Comparison of ENCODE assay signal across 32 cellular contexts in the genomic region with DNA sequence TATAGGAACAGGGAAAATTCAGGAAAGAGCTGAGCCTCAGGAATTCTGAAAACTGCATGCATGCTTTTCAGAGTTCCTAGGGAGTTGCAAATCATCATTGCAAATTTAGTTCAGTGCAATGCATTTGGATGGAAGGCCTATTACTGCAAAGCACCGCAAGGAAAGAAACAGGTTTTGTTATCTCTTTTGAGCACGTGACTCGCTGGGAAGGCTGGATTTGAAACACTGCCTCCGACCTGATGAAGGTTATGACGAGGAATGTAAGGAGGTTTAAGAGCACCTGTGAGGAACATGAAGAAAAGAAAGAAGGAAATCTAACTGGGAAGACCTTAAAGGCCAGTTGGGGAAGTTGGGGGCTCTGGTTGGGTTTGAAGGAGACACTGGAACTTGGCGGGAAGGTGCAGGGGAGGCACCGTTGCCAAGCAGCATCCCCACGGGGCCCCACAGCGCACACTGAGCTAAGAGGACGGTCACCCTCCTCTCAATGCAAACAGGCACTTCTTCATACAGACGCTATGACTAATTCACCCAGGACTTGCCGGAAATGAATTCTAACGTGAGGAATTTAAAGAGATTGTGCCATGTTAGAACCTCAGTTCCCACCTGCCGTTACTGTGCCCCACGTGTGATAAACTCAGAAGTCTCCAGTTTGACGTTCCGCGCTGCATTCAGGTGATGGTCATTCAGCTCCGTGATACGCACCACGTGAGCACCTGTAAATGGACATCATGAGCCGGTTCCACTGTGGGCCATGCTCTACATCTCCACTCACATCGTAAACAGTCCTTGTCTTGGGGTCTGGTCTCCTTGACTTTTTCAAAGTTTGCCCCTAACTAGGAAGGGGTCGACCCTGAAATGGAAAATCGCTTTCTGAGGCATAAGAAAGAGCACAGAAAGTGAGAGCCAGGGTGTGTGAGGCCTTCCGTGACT. TPM values are rescaled to one million over a fixed set of nuclear protein-coding genes. Genes with fewer than 3 reads are reported as not detected.
DNase-seq lines count a peak whose midpoint lies in the region; ATAC-seq and TF ChIP-seq lines count a peak whose summit lies in the region.
"Had no signal": no experiment of that assay in that cellular context is flagged by ENCODE, and none has a peak within 500 bp of the region (broad histone marks: within the 10 kb centered on the region; RNA-seq: fewer than 3 reads in every experiment).

No MANE protein-coding gene starts in this region.

- no peaks in the 10 kb centered on the region for H3K36me3 ChIP-seq in breast epithelium
- H3K36me3 ChIP-seq in PC-3 (ENCODE audit: low read depth, low read length), result no peaks in the 10 kb centered on the region
- H3K36me3 ChIP-seq: adrenal gland, BLaER1, esophagus squamous epithelium, right lobe of liver, thyroid gland had no signal

- no peak for TF ChIP-seq POLR2A in breast epithelium (IDR thresholded peaks at IDR 0.05)

- H3K4me1 Mint-ChIP-seq in MCF 10A (ENCODE audit: insufficient read depth, unreplicated experiment), result peaks cover 8% of the 10 kb centered on the region

- H3F3A ChIP-seq in PC-3 (ENCODE audit: low read length, unreplicated experiment), result no peaks in the 10 kb centered on the region

- H3K27ac ChIP-seq in breast epithelium, result no peak overlapping the region
- no peak overlapping the region for H3K27ac ChIP-seq in PC-3 (ENCODE audit: low read length)
- H3K27ac ChIP-seq: adrenal gland, BLaER1, esophagus squamous epithelium, foreskin keratinocyte, PC-9, right lobe of liver, thyroid gland had no signal

- DNase-seq in MCF 10A (ENCODE audit: unreplicated experiment) (peak; percentile 12), breast epithelium (ENCODE audit: low spot score in 2 of 2) (no peak), PC-3 (peak; percentile 19), left lobe of liver (ENCODE audit: low spot score) (peak; percentile 7), ureter (ENCODE audit: low spot score) (peak; percentile 34), CD1c-positive myeloid dendritic cell (ENCODE audit: extremely low spot score) (no peak), AG08396 (ENCODE audit: low spot score) (no peak), left colon (no peak)
- DNase-seq: activated CD4-positive, alpha-beta T cell treated with anti-CD3 and anti-CD28 coated beads for 36 hours; activated naive CD4-positive, alpha-beta T cell treated with anti-CD3 and anti-CD28 coated beads, Interleukin-2, amount 10 ng/mL, durations not matched to agents 7 days and 5 days; activated T-cell treated with anti-CD3 and anti-CD28 coated beads, Interleukin-2, amount 50 U/mL, for 48 hours; COR-L47; DMS79; esophagus squamous epithelium; foreskin keratinocyte; GDM1; HFFc6; MM.1S; naive B cell; NCI-H2029 treated with DMSO at 0.1 percent for 48 hours; NCI-H226; NCI-H526 treated with DMSO at 0.1 percent for 48 hours; NK-92 treated with Interleukin-12 subunit alpha and Interleukin-12 subunit beta, amount 100 ng/mL, for 24 hours; right lobe of liver; SHP77 treated with DMSO at 0.1 percent for 48 hours; stimulated activated CD4-positive, alpha-beta T cell treated with anti-CD3 and anti-CD28 coated beads, Interleukin-12 subunit alpha, Interleukin-12 subunit beta, amount 100 ng/mL, for 4 hours; stimulated activated CD4-positive, alpha-beta T cell treated with anti-CD3 and anti-CD28 coated beads, Interleukin-4, amount 100 ng/mL, for 1 hour; thyroid gland had no signal

- no peak for TF ChIP-seq CTCF in MCF 10A (IDR thresholded peaks at IDR 0.05; ENCODE audit: unreplicated experiment)
- TF ChIP-seq CTCF in breast epithelium (IDR thresholded peaks at IDR 0.05), result no peak
- no peak for TF ChIP-seq CTCF in PC-3 (conservative IDR thresholded peaks at IDR 0.05; ENCODE audit: low read depth, low read length)

- H3K9me2 ChIP-seq in PC-3 (replicated peaks; ENCODE audit: low read length), result no peaks in the 10 kb centered on the region

- CTCF ChIA-PET in MCF 10A (lab: Yijun Ruan, JAX), result no interaction called here
- CTCF ChIA-PET in PC-3 (lab: Charles Lee), result no interaction called here

- no peaks in the 10 kb centered on the region for H3K9me3 Mint-ChIP-seq in MCF 10A (ENCODE audit: unreplicated experiment)
- H3K9me3 Mint-ChIP-seq: activated naive CD4-positive, alpha-beta T cell treated with anti-CD3 and anti-CD28 coated beads, Interleukin-2, amount 10 ng/mL, durations not matched to agents 7 days and 5 days; HFFc6; mesothelial cell of epicardium; naive B cell had no signal

- H3K9me3 ChIP-seq in breast epithelium (no peaks in the 10 kb centered on the region), PC-3 (ENCODE audit: low read length) (no peaks in the 10 kb centered on the region)
- H3K9me3 ChIP-seq: adrenal gland, BLaER1, right lobe of liver, thyroid gland had no signal

- no peak overlapping the region for H3K27ac Mint-ChIP-seq in MCF 10A (ENCODE audit: low read depth, unreplicated experiment)
- H3K27ac Mint-ChIP-seq: activated CD4-positive, alpha-beta T cell treated with anti-CD3 and anti-CD28 coated beads for 36 hours; activated naive CD4-positive, alpha-beta T cell treated with anti-CD3 and anti-CD28 coated beads, Interleukin-2, amount 10 ng/mL, durations not matched to agents 7 days and 5 days; HFFc6; mesothelial cell of epicardium had no signal

- H4K20me1 ChIP-seq in PC-3 (ENCODE audit: low read length), result no peaks in the 10 kb centered on the region
- H4K20me1 ChIP-seq: BLaER1 had no signal

- intact Hi-C loops in MCF 10A (cut with micrococcal nuclease) (no loop called here), breast epithelium (cut with DNase I; ENCODE audit: low total_unique reads) (no loop called here), PC-3 (cut with micrococcal nuclease) (no loop called here), left colon (cut with DNase I, micrococcal nuclease) (no loop called here)

- H3K36me3 Mint-ChIP-seq in MCF 10A (ENCODE audit: insufficient read depth, unreplicated experiment), result no peaks in the 10 kb centered on the region
- H3K36me3 Mint-ChIP-seq: activated naive CD4-positive, alpha-beta T cell treated with anti-CD3 and anti-CD28 coated beads, Interleukin-2, amount 10 ng/mL, durations not matched to agents 7 days and 5 days; mesothelial cell of epicardium; naive B cell had no signal

- H3K4me3 Mint-ChIP-seq in MCF 10A (ENCODE audit: unreplicated experiment), result no peak overlapping the region
- H3K4me3 Mint-ChIP-seq: activated CD4-positive, alpha-beta T cell treated with anti-CD3 and anti-CD28 coated beads for 36 hours; activated naive CD4-positive, alpha-beta T cell treated with anti-CD3 and anti-CD28 coated beads, Interleukin-2, amount 10 ng/mL, durations not matched to agents 7 days and 5 days; HFFc6; mesothelial cell of epicardium had no signal

- H3K79me2 ChIP-seq in PC-3 (ENCODE audit: low read length), result no peaks in the 10 kb centered on the region

- H2AFZ ChIP-seq in PC-3 (ENCODE audit: low read length), result no peak overlapping the region
- H2AFZ ChIP-seq: PC-9 had no signal

- BruUV-seq in MCF 10A (replicated peaks; lab: Mats Ljungman, UMichigan) (no TSS peak), PC-3 (replicated peaks; lab: Mats Ljungman, UMichigan) (no TSS peak)

- ATAC-seq in PC-3 (no peak), left lobe of liver (no peak), left colon (no peak)
- ATAC-seq: activated CD4-positive, alpha-beta T cell treated with anti-CD3 and anti-CD28 coated beads for 36 hours; foreskin keratinocyte; right lobe of liver had no signal

- H3K4me1 ChIP-seq in breast epithelium, result peaks cover 0 to 1% of the 10 kb centered on the region in 2 donors
- H3K4me1 ChIP-seq in PC-3 (ENCODE audit: insufficient read depth, low read length), result peaks cover 11% of the 10 kb centered on the region; the same call in 1 of the 2 replicates
- H3K4me1 ChIP-seq: foreskin keratinocyte had no signal

- POLR2A ChIA-PET in MCF 10A (lab: Yijun Ruan, JAX), result no interaction called here
- POLR2A ChIA-PET in PC-3 (lab: Charles Lee; ENCODE audit: unreplicated experiment), result no interaction called here

- peaks cover 26% of the 10 kb centered on the region for H3K27me3 Mint-ChIP-seq in MCF 10A (ENCODE audit: insufficient read depth, unreplicated experiment)

- no peak overlapping the region for H3K4me2 ChIP-seq in PC-3 (ENCODE audit: low read length)
- H3K4me2 ChIP-seq: BLaER1, PC-9 had no signal

- H3K9ac ChIP-seq in PC-3 (ENCODE audit: low read length), result no peak overlapping the region
- H3K9ac ChIP-seq: BLaER1 had no signal

- H3K4me3 ChIP-seq in breast epithelium (no peak overlapping the region), PC-3 (ENCODE audit: low read length) (no peak overlapping the region)
- H3K4me3 ChIP-seq: adrenal gland, BLaER1, esophagus squamous epithelium, PC-9, right lobe of liver, thyroid gland had no signal

- H3K27me3 ChIP-seq in breast epithelium (peaks cover 0 to 11% of the 10 kb centered on the region in 2 donors), PC-3 (ENCODE audit: low read length) (peaks cover 18% of the 10 kb centered on the region)
- H3K27me3 ChIP-seq: adrenal gland, BLaER1, foreskin keratinocyte, right lobe of liver, thyroid gland had no signal

RNA-seq across cellular contexts. Expression of a gene that starts 35.4 kb away (rescaled TPM):
- 14.2 and 25.1 TPM in 2 replicates for total RNA-seq in MCF 10A (2022)
- total RNA-seq in breast epithelium, result 10 to 100 TPM; 17.7 to 34.6 (median 27.4) TPM
- 25.5 and 30.8 TPM in 2 replicates for total RNA-seq in PC-3 (2014; rRNA removed)
- 7.3 TPM for total RNA-seq in left lobe of liver
- 15.5 TPM for total RNA-seq in ureter
- total RNA-seq in left colon, result 10 to 100 TPM; 17.7 to 19.8 TPM

Comparison
In these comparisons a context has a peak if more than half of its experiments do, and no peak if none do; other contexts are left out.
1. DNase-seq: peak in MCF 10A (single experiment), PC-3 (single experiment), left lobe of liver (single experiment) and ureter (single experiment); none in breast epithelium (0 of 2), CD1c-positive myeloid dendritic cell (single experiment), AG08396 (single experiment) and left colon (0 of 2).